In the genomic region with DNA sequence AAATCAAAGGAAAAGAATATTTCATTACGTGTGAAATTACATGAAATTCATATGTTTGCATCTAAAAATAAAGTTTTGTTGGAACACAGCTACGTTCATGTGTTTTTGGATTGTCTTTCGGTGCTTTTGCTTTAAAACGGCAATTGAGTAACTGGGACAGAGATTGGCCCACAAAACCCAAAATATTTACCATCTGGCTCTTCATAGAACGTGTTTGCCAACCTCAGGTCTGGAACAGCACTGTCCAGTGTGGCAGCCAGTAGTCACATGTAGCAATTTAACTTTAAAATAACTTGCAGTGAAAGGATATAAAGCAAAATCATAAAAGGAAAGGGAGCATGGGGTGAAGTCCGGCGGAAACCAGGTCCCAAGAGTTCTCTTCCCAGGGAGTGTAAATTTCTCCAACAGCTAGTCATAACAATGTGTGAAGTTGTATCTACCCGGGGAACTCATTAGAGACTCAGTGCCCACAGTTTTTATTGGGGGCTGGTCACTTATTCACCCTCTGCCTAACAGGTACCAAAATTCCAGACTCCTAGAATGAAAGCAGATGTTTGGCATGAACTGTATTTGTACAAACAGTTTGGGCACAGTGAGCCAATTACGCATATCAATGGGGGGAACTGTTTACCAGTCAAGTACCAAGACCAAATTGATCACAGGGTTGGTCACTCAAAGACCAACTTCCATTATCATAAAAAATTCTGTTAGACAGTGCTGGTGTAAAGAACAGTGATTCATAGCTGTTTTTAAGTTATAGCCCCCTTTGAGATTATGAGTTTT, we compare ENCODE assay signal across 29 cellular contexts.
"Had no signal": no experiment of that assay in that cellular context is flagged by ENCODE, and none has a peak within 500 bp of the region (broad histone marks: within the 10 kb centered on the region; RNA-seq: fewer than 3 reads in every experiment).

No MANE protein-coding gene starts in this region.

- H3K4me3 Mint-ChIP-seq: activated CD8-positive, alpha-beta T cell treated with anti-CD3 and anti-CD28 coated beads, Interleukin-2, amount 10 ng/mL, durations not matched to agents 7 days and 5 days; activated naive CD8-positive, alpha-beta T cell treated with anti-CD3 and anti-CD28 coated beads, Interleukin-2, amount 10 ng/mL, durations not matched to agents 7 days and 5 days; central memory CD8-positive, alpha-beta T cell; immature natural killer cell; mesothelial cell of epicardium; naive thymus-derived CD8-positive, alpha-beta T cell; stimulated activated effector memory CD8-positive, alpha-beta T cell treated with anti-CD3 and anti-CD28 coated beads, Interleukin-12 subunit alpha, Interleukin-12 subunit beta, amount 100 ng/mL, for 72 hours; T-cell had no signal

- H3K27me3 Mint-ChIP-seq: activated naive CD8-positive, alpha-beta T cell treated with anti-CD3 and anti-CD28 coated beads, Interleukin-2, amount 10 ng/mL, durations not matched to agents 7 days and 5 days; central memory CD8-positive, alpha-beta T cell; naive thymus-derived CD8-positive, alpha-beta T cell; T-cell had no signal

- H3K9me3 ChIP-seq: breast epithelium, colonic mucosa, left ventricle myocardium inferior, neutrophil, ovary, prostate gland, right atrium auricular region, stomach, suprapubic skin, tibial nerve had no signal

- H3K27ac Mint-ChIP-seq: activated CD8-positive, alpha-beta T cell treated with anti-CD3 and anti-CD28 coated beads, Interleukin-2, amount 10 ng/mL, durations not matched to agents 7 days and 5 days; activated naive CD8-positive, alpha-beta T cell treated with anti-CD3 and anti-CD28 coated beads, Interleukin-2, amount 10 ng/mL, durations not matched to agents 7 days and 5 days; activated T-helper 2 cell treated with anti-CD3 and anti-CD28 coated beads, Interferon-gamma antibody, Interleukin-2, Interleukin-4, amounts not matched to agents 10 μg/mL and 5 μg/mL and 100 μg/mL, durations not matched to agents 14 hours and 24 hours and 36 hours; mesothelial cell of epicardium; stimulated activated effector memory CD8-positive, alpha-beta T cell treated with anti-CD3 and anti-CD28 coated beads, Interleukin-12 subunit alpha, Interleukin-12 subunit beta, amount 100 ng/mL, for 72 hours; T-cell had no signal

- ATAC-seq: activated CD8-positive, alpha-beta T cell treated with anti-CD3 and anti-CD28 coated beads, Interleukin-2, amount 10 ng/mL, durations not matched to agents 7 days and 5 days; naive thymus-derived CD8-positive, alpha-beta T cell; stimulated activated effector memory CD8-positive, alpha-beta T cell treated with anti-CD3 and anti-CD28 coated beads, Interleukin-12 subunit alpha, Interleukin-12 subunit beta, amount 100 ng/mL, for 72 hours; T-cell had no signal

- DNase-seq: activated CD4-positive, alpha-beta T cell treated with anti-CD3 and anti-CD28 coated beads for 1 hour; activated CD4-positive, alpha-beta T cell treated with anti-CD3 and anti-CD28 coated beads, Interleukin-2, amount 50 U/mL, for 1 hour; activated CD8-positive, alpha-beta T cell treated with anti-CD3 and anti-CD28 coated beads, Interleukin-2, amount 10 ng/mL, durations not matched to agents 7 days and 5 days; activated naive CD4-positive, alpha-beta T cell; activated naive CD8-positive, alpha-beta T cell treated with anti-CD3 and anti-CD28 coated beads, Interleukin-2, amount 10 ng/mL, durations not matched to agents 7 days and 5 days; activated T-cell treated with anti-CD3 and anti-CD28 coated beads, Interleukin-2, amount 50 U/mL, for 1 hour; amniotic stem cell; colonic mucosa; foreskin fibroblast; immature natural killer cell; left ventricle myocardium inferior; mammary epithelial cell; naive thymus-derived CD8-positive, alpha-beta T cell; ovary; stimulated activated CD4-positive, alpha-beta T cell treated with anti-CD3 and anti-CD28 coated beads, Interleukin-1b, Interleukin-23, amount 100 ng/mL, for 48 hours; stomach; T-cell; WERI-Rb-1 had no signal

- FAIRE-seq: TTC549 had no signal

- H3K4me1 Mint-ChIP-seq: mesothelial cell of epicardium had no signal
